16 cellular contexts compared by ENCODE assay signal in genomic region chr4:89243741-89244252, GRCh38.
DNase-seq lines count a peak whose midpoint lies in the region; ATAC-seq lines count a peak whose summit lies in the region.
"Had no signal": no experiment of that assay in that cellular context is flagged by ENCODE, and none has a peak within 500 bp of the region (broad histone marks: within the 10 kb centered on the region; RNA-seq: fewer than 3 reads in every experiment).

No MANE protein-coding gene starts in this region.

- no peak for ATAC-seq in effector memory CD8-positive, alpha-beta T cell (replicated peaks)
- no peak for ATAC-seq in stimulated activated effector memory CD8-positive, alpha-beta T cell treated with anti-CD3 and anti-CD28 coated beads, Interleukin-12 subunit alpha, Interleukin-12 subunit beta, amount 100 ng/mL, for 72 hours
- no peak for ATAC-seq in HG03280 (IDR thresholded peaks at IDR 0.05; ENCODE audit: unreplicated experiment)

- no peaks in the 10 kb centered on the region for H3K27me3 Mint-ChIP-seq in activated naive CD4-positive, alpha-beta T cell treated with anti-CD3 and anti-CD28 coated beads, Interleukin-2, amount 50 U/mL, for 24 hours
- H3K27me3 Mint-ChIP-seq in activated CD4-positive, alpha-beta memory T cell treated with anti-CD3 and anti-CD28 coated beads, Interleukin-2, amount 10 ng/mL, durations not matched to agents 7 days and 5 days, result no peaks in the 10 kb centered on the region
- H3K27me3 Mint-ChIP-seq in effector memory CD8-positive, alpha-beta T cell, result no peaks in the 10 kb centered on the region
- H3K27me3 Mint-ChIP-seq: type B pancreatic cell had no signal

- DNase-seq in activated naive CD4-positive, alpha-beta T cell treated with anti-CD3 and anti-CD28 coated beads, Interleukin-2, amount 50 U/mL, for 16 hours, result no peak
- no peak for DNase-seq in activated CD4-positive, alpha-beta memory T cell treated with anti-CD3 and anti-CD28 coated beads, Interleukin-2, amount 10 ng/mL, durations not matched to agents 7 days and 5 days
- DNase-seq in effector memory CD8-positive, alpha-beta T cell, result no peak
- no peak for DNase-seq in stimulated activated effector memory CD8-positive, alpha-beta T cell treated with anti-CD3 and anti-CD28 coated beads, Interleukin-12 subunit alpha, Interleukin-12 subunit beta, amount 100 ng/mL, for 72 hours (ENCODE audit: low spot score in 2 of 2)
- no peak for DNase-seq in activated effector memory CD4-positive, alpha-beta T cell treated with anti-CD3 and anti-CD28 coated beads, Interleukin-2, amount 50 U/mL, for 16 hours
- no peak for DNase-seq in effector CD8-positive, alpha-beta T cell (lab: John Stamatoyannopoulos, UW)
- DNase-seq: activated CD4-positive, alpha-beta T cell treated with anti-CD3 and anti-CD28 coated beads, Interleukin-2, amount 50 U/mL, for 48 hours; anterior cingulate cortex; esophagus squamous epithelium; IMR-90; NCI-H1436; NCI-H524 treated with DMSO at 0.1 percent for 48 hours; stimulated activated CD4-positive, alpha-beta T cell treated with anti-CD3 and anti-CD28 coated beads, Interleukin-2, amount 100 ng/mL, for 48 hours had no signal

- H3K4me1 Mint-ChIP-seq in activated naive CD4-positive, alpha-beta T cell treated with anti-CD3 and anti-CD28 coated beads, Interleukin-2, amount 50 U/mL, for 24 hours, result peaks cover 65% of the 10 kb centered on the region
- H3K4me1 Mint-ChIP-seq in activated CD4-positive, alpha-beta memory T cell treated with anti-CD3 and anti-CD28 coated beads, Interleukin-2, amount 10 ng/mL, durations not matched to agents 7 days and 5 days, result peaks cover 60% of the 10 kb centered on the region
- peaks cover 21 to 33% of the 10 kb centered on the region in 2 donors for H3K4me1 Mint-ChIP-seq in effector memory CD8-positive, alpha-beta T cell (ENCODE audit: low read depth in 2 of 2)
- H3K4me1 Mint-ChIP-seq in stimulated activated effector memory CD8-positive, alpha-beta T cell treated with anti-CD3 and anti-CD28 coated beads, Interleukin-12 subunit alpha, Interleukin-12 subunit beta, amount 100 ng/mL, for 72 hours, result peaks cover 37% of the 10 kb centered on the region

- peak overlapping the region; percentile 46 for H3K27ac Mint-ChIP-seq in activated naive CD4-positive, alpha-beta T cell treated with anti-CD3 and anti-CD28 coated beads, Interleukin-2, amount 50 U/mL, for 24 hours
- H3K27ac Mint-ChIP-seq in activated CD4-positive, alpha-beta memory T cell treated with anti-CD3 and anti-CD28 coated beads, Interleukin-2, amount 10 ng/mL, durations not matched to agents 7 days and 5 days, result peak overlapping the region; percentile 64
- peak overlapping the region; percentile 93 to 94 for H3K27ac Mint-ChIP-seq in effector memory CD8-positive, alpha-beta T cell
- peak overlapping the region; percentile 90 for H3K27ac Mint-ChIP-seq in stimulated activated effector memory CD8-positive, alpha-beta T cell treated with anti-CD3 and anti-CD28 coated beads, Interleukin-12 subunit alpha, Interleukin-12 subunit beta, amount 100 ng/mL, for 72 hours
- H3K27ac Mint-ChIP-seq: type B pancreatic cell had no signal

- no peak overlapping the region for H3K4me3 Mint-ChIP-seq in activated naive CD4-positive, alpha-beta T cell treated with anti-CD3 and anti-CD28 coated beads, Interleukin-2, amount 50 U/mL, for 24 hours
- no peak overlapping the region for H3K4me3 Mint-ChIP-seq in activated CD4-positive, alpha-beta memory T cell treated with anti-CD3 and anti-CD28 coated beads, Interleukin-2, amount 10 ng/mL, durations not matched to agents 7 days and 5 days
- peak overlapping the region in 1 of 2 donors; percentile 47 for H3K4me3 Mint-ChIP-seq in effector memory CD8-positive, alpha-beta T cell
- peak overlapping the region; percentile 51 for H3K4me3 Mint-ChIP-seq in stimulated activated effector memory CD8-positive, alpha-beta T cell treated with anti-CD3 and anti-CD28 coated beads, Interleukin-12 subunit alpha, Interleukin-12 subunit beta, amount 100 ng/mL, for 72 hours
- H3K4me3 Mint-ChIP-seq: type B pancreatic cell had no signal

- POLR2A ChIA-PET in activated CD4-positive, alpha-beta memory T cell treated with anti-CD3 and anti-CD28 coated beads, Interleukin-2, amount 10 ng/mL, durations not matched to agents 7 days and 5 days (lab: Charles Lee), result interaction anchor here (0.9 to 1.1 kb wide), 2 partner anchors 13 to 40 kb away, joined by 3 to 4 read pairs; no protein-coding TSS in a partner anchor

- CTCF ChIA-PET in activated CD4-positive, alpha-beta memory T cell treated with anti-CD3 and anti-CD28 coated beads, Interleukin-2, amount 10 ng/mL, durations not matched to agents 7 days and 5 days (lab: Charles Lee), result no interaction called here

- H3K36me3 Mint-ChIP-seq in activated naive CD4-positive, alpha-beta T cell treated with anti-CD3 and anti-CD28 coated beads, Interleukin-2, amount 50 U/mL, for 24 hours, result peaks cover 11% of the 10 kb centered on the region
- H3K36me3 Mint-ChIP-seq in activated CD4-positive, alpha-beta memory T cell treated with anti-CD3 and anti-CD28 coated beads, Interleukin-2, amount 10 ng/mL, durations not matched to agents 7 days and 5 days (ENCODE audit: low read depth), result peaks cover 79% of the 10 kb centered on the region
- peaks cover 33% of the 10 kb centered on the region for H3K36me3 Mint-ChIP-seq in effector memory CD8-positive, alpha-beta T cell (ENCODE audit: insufficient read depth)
- peaks cover 63% of the 10 kb centered on the region for H3K36me3 Mint-ChIP-seq in stimulated activated effector memory CD8-positive, alpha-beta T cell treated with anti-CD3 and anti-CD28 coated beads, Interleukin-12 subunit alpha, Interleukin-12 subunit beta, amount 100 ng/mL, for 72 hours
- H3K36me3 Mint-ChIP-seq: type B pancreatic cell had no signal

- H3K9me3 Mint-ChIP-seq in activated naive CD4-positive, alpha-beta T cell treated with anti-CD3 and anti-CD28 coated beads, Interleukin-2, amount 50 U/mL, for 24 hours, result no peaks in the 10 kb centered on the region
- H3K9me3 Mint-ChIP-seq in activated CD4-positive, alpha-beta memory T cell treated with anti-CD3 and anti-CD28 coated beads, Interleukin-2, amount 10 ng/mL, durations not matched to agents 7 days and 5 days, result peaks cover 2% of the 10 kb centered on the region
- H3K9me3 Mint-ChIP-seq in effector memory CD8-positive, alpha-beta T cell, result no peaks in the 10 kb centered on the region
- no peaks in the 10 kb centered on the region for H3K9me3 Mint-ChIP-seq in stimulated activated effector memory CD8-positive, alpha-beta T cell treated with anti-CD3 and anti-CD28 coated beads, Interleukin-12 subunit alpha, Interleukin-12 subunit beta, amount 100 ng/mL, for 72 hours
- H3K9me3 Mint-ChIP-seq: type B pancreatic cell had no signal
